8 cellular contexts compared by ENCODE assay signal in the genomic region with DNA sequence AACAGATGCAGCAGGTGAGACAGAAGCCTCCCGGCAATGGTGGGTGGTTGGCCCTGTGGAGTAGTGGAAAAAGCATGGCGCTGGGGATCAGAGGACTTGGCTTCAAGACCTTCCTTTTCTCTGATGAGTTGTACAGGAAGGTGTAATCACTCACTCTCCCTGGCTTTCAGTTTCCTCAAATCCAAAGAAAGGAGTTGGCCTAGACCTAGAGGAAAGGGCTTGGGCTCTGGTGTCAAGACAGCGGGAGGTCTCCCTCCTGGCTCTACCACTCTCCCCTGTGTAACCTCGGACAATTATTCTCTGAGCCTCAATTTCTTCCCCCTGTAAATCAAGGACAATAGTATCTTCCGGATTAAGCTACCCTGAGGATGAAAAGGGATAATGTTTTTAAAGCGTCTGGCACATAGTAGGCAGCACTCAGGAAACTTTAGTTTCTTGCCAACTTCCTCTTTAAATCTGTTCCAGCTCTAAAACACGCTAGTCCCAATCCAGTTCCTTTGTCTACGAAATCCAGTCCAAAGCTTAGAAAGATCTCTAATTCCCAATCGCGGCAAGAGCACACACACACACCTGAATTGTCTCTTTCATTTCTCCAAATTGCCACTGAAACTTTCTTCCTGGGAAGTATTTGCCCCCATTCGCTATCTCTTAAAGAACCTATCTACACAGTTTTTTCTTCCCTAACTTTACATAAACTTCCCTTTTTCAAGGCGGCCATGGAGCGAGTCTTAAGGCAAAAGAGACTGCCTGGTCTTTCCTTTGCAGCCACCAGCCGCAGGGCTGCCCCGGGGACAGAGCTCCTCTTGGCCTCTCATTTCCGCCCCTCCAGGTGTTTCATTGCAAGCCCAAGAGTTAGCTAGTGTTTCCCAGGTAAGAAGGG. TPM values are rescaled to one million over a fixed set of nuclear protein-coding genes. Genes with fewer than 3 reads are reported as not detected.
A peak's percentile ranks its signal among the peaks of the same experiment; 100 is the strongest.
DNase-seq lines count a peak whose midpoint lies in the region; TF ChIP-seq lines count a peak whose summit lies in the region.

No MANE protein-coding gene starts in this region.

- H3K36me3 ChIP-seq in mucosa of stomach (ENCODE audit: control insufficient read depth, insufficient read depth, low read length), result no peaks in the 10 kb centered on the region
- H3K36me3 ChIP-seq in tibial nerve, result no peaks in the 10 kb centered on the region

- H3K4me3 ChIP-seq in mucosa of stomach (ENCODE audit: low read length), result peak overlapping the region; percentile 31
- H3K4me3 ChIP-seq in tibial nerve, result peak overlapping the region in 2 of 4 donors; percentile 12 to 37

- peaks cover 11% of the 10 kb centered on the region for H3K4me1 Mint-ChIP-seq in CD14-positive monocyte
- peaks cover 8% of the 10 kb centered on the region for H3K4me1 Mint-ChIP-seq in MCF 10A (ENCODE audit: insufficient read depth, unreplicated experiment)
- H3K4me1 Mint-ChIP-seq in activated T-helper 2 cell treated with anti-CD3 and anti-CD28 coated beads, Interferon-gamma antibody, Interleukin-2, Interleukin-4, amounts not matched to agents 10 μg/mL and 5 μg/mL and 100 μg/mL, durations not matched to agents 14 hours and 24 hours and 36 hours (ENCODE audit: low read depth), result no peaks in the 10 kb centered on the region

- H3K9me3 Mint-ChIP-seq in CD14-positive monocyte, result peaks cover 0 to 3% (median 0%) of the 10 kb centered on the region in 7 donors
- no peaks in the 10 kb centered on the region for H3K9me3 Mint-ChIP-seq in MCF 10A (ENCODE audit: unreplicated experiment)
- H3K9me3 Mint-ChIP-seq in activated T-helper 2 cell treated with anti-CD3 and anti-CD28 coated beads, Interferon-gamma antibody, Interleukin-2, Interleukin-4, amounts not matched to agents 10 μg/mL and 5 μg/mL and 100 μg/mL, durations not matched to agents 14 hours and 24 hours and 36 hours, result no peaks in the 10 kb centered on the region

- TF ChIP-seq POLR2A in tibial nerve (IDR thresholded peaks at IDR 0.05), result no peak

- no peaks in the 10 kb centered on the region for H3K36me3 Mint-ChIP-seq in CD14-positive monocyte
- no peaks in the 10 kb centered on the region for H3K36me3 Mint-ChIP-seq in MCF 10A (ENCODE audit: insufficient read depth, unreplicated experiment)
- no peaks in the 10 kb centered on the region for H3K36me3 Mint-ChIP-seq in activated T-helper 2 cell treated with anti-CD3 and anti-CD28 coated beads, Interferon-gamma antibody, Interleukin-2, Interleukin-4, amounts not matched to agents 10 μg/mL and 5 μg/mL and 100 μg/mL, durations not matched to agents 14 hours and 24 hours and 36 hours (ENCODE audit: low read depth)

- 20 to 26% methylated on average over 16 of the region's 16 CpGs for WGBS in tibial nerve, 2 donors

- BruUV-seq in MCF 10A (replicated peaks; lab: Mats Ljungman, UMichigan), result no TSS peak

- no peak for TF ChIP-seq EP300 in tibial nerve (IDR thresholded peaks at IDR 0.05)

- H3K9me3 ChIP-seq in mucosa of stomach (ENCODE audit: control insufficient read depth, low read length), result no peaks in the 10 kb centered on the region
- no peaks in the 10 kb centered on the region for H3K9me3 ChIP-seq in tibial nerve

- H3K27ac ChIP-seq in tibial nerve, result no peak overlapping the region

- H3K4me1 ChIP-seq in mucosa of stomach (ENCODE audit: control insufficient read depth, insufficient read depth, low read length), result no peaks in the 10 kb centered on the region
- no peaks in the 10 kb centered on the region for H3K4me1 ChIP-seq in tibial nerve

- no peak for DNase-seq in CD14-positive monocyte (ENCODE audit: low spot score)
- peak; percentile 35 for DNase-seq in MV-4-11 (lab: John Stamatoyannopoulos, UW)
- peak; percentile 54 for DNase-seq in MCF 10A (ENCODE audit: unreplicated experiment)
- no peak for DNase-seq in inferior parietal cortex (ENCODE audit: extremely low spot score)
- DNase-seq in tibial nerve (ENCODE audit: low spot score in 2 of 2), result no peak
- no peak for DNase-seq in GM19238 (ENCODE audit: insufficient read length, low spot score)
- no peak for DNase-seq in activated T-helper 2 cell treated with anti-CD3 and anti-CD28 coated beads, Interferon-gamma antibody, Interleukin-2, Interleukin-4, amounts not matched to agents 10 μg/mL and 5 μg/mL and 100 μg/mL, durations not matched to agents 14 hours and 24 hours and 36 hours (ENCODE audit: low spot score)

- TF ChIP-seq CTCF in CD14-positive monocyte (IDR thresholded peaks at IDR 0.05) (no peak), MCF 10A (IDR thresholded peaks at IDR 0.05; ENCODE audit: unreplicated experiment) (no peak), tibial nerve (IDR thresholded peaks at IDR 0.05) (no peak)

- peak overlapping the region; percentile 45 for H3K9ac ChIP-seq in mucosa of stomach (ENCODE audit: low read length)

- H3K27me3 ChIP-seq in mucosa of stomach (ENCODE audit: control insufficient read depth, insufficient read depth, low read length), result no peaks in the 10 kb centered on the region
- peaks cover 0 to 18% of the 10 kb centered on the region in 2 donors for H3K27me3 ChIP-seq in tibial nerve

- POLR2A ChIA-PET in MCF 10A (lab: Yijun Ruan, JAX), result interaction anchor here (0.5 to 1.7 kb wide), 4 partner anchors 23 to 203 kb away, joined by 3 to 4 read pairs (median 4); a partner anchor contains a TSS

- peak overlapping the region in 3 of 7 donors; percentile 47 to 67 (median 66) for H3K27ac Mint-ChIP-seq in CD14-positive monocyte
- peak overlapping the region; percentile 0 for H3K27ac Mint-ChIP-seq in MCF 10A (ENCODE audit: low read depth, unreplicated experiment)
- no peak overlapping the region for H3K27ac Mint-ChIP-seq in activated T-helper 2 cell treated with anti-CD3 and anti-CD28 coated beads, Interferon-gamma antibody, Interleukin-2, Interleukin-4, amounts not matched to agents 10 μg/mL and 5 μg/mL and 100 μg/mL, durations not matched to agents 14 hours and 24 hours and 36 hours

- CTCF ChIA-PET in MCF 10A (lab: Yijun Ruan, JAX), result interaction anchor here (0.6 kb wide), 1 partner anchor 826 kb away, joined by 3 read pairs; no protein-coding TSS in a partner anchor

- intact Hi-C loops in CD14-positive monocyte (cut with micrococcal nuclease) (no loop called here), MCF 10A (cut with micrococcal nuclease) (loop anchor here (1.0 kb wide), 1 partner anchor 30 kb away; a partner anchor contains a TSS)
- intact Hi-C loops in activated T-helper 2 cell treated with anti-CD3 and anti-CD28 coated beads, Interferon-gamma antibody, Interleukin-2, Interleukin-4, amounts not matched to agents 10 μg/mL and 5 μg/mL and 100 μg/mL, durations not matched to agents 14 hours and 24 hours and 36 hours (cut with micrococcal nuclease), result no loop called here

- peak overlapping the region; percentile 68 to 93 for H3K4me3 Mint-ChIP-seq in CD14-positive monocyte
- peak overlapping the region; percentile 68 for H3K4me3 Mint-ChIP-seq in MCF 10A (ENCODE audit: unreplicated experiment)
- no peak overlapping the region for H3K4me3 Mint-ChIP-seq in activated T-helper 2 cell treated with anti-CD3 and anti-CD28 coated beads, Interferon-gamma antibody, Interleukin-2, Interleukin-4, amounts not matched to agents 10 μg/mL and 5 μg/mL and 100 μg/mL, durations not matched to agents 14 hours and 24 hours and 36 hours (ENCODE audit: low read depth)

- peaks cover 2 to 22% (median 3%) of the 10 kb centered on the region in 3 donors for H3K27me3 Mint-ChIP-seq in CD14-positive monocyte (ENCODE audit: low read depth in 3 of 3)
- peaks cover 15% of the 10 kb centered on the region for H3K27me3 Mint-ChIP-seq in MCF 10A (ENCODE audit: insufficient read depth, unreplicated experiment)
- peaks cover 7% of the 10 kb centered on the region for H3K27me3 Mint-ChIP-seq in activated T-helper 2 cell treated with anti-CD3 and anti-CD28 coated beads, Interferon-gamma antibody, Interleukin-2, Interleukin-4, amounts not matched to agents 10 μg/mL and 5 μg/mL and 100 μg/mL, durations not matched to agents 14 hours and 24 hours and 36 hours (ENCODE audit: low read depth)

RNA-seq across cellular contexts. Expression of a gene that starts 29.9 kb away (rescaled TPM):
- under 1 TPM; 0.03 to 0.59 TPM for polyA plus RNA-seq in CD14-positive monocyte
- total RNA-seq in MCF 10A (2022) (1.4 and 1.9 TPM in 2 replicates), tibial nerve (10 to 100 TPM; 13.2 to 29.1 (median 25.5) TPM)
- not detected in 2 replicates for total RNA-seq in activated T-helper 2 cell treated with anti-CD3 and anti-CD28 coated beads, Interferon-gamma antibody, Interleukin-2, Interleukin-4, amounts not matched to agents 10 μg/mL and 5 μg/mL and 100 μg/mL, durations not matched to agents 14 hours and 24 hours and 36 hours

Comparison
In these comparisons a context has a peak if more than half of its experiments do, and no peak if none do; other contexts are left out.
1. DNase-seq: peak in MV-4-11 (single experiment) and MCF 10A (single experiment); none in CD14-positive monocyte (single experiment), inferior parietal cortex (single experiment), tibial nerve (0 of 2), GM19238 (single experiment) and activated T-helper 2 cell treated with anti-CD3 and anti-CD28 coated beads, Interferon-gamma antibody, Interleukin-2, Interleukin-4, amounts not matched to agents 10 μg/mL and 5 μg/mL and 100 μg/mL, durations not matched to agents 14 hours and 24 hours and 36 hours (single experiment).